32 cellular contexts compared by ENCODE assay signal in the genomic region with DNA sequence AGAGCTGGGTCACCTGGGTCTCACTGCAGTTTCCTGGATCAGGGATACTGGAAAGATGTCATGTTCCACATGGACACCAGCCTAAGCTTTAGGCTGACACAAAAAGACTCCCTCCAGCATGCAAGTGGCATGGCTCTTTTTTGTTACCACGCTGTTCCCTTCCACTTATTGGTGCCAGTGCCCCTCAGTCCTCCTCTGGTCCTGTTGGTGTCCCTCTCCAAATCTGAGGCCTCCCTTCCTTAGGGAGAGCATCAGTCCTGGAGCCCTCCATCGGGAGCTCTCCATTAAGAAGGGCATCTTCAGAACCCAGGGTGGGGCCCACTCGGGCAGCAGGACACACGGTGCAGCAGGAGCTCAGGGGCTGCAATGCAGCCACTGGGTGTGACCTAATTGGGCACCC.
"Had no signal": no experiment of that assay in that cellular context is flagged by ENCODE, and none has a peak within 500 bp of the region (broad histone marks: within the 10 kb centered on the region; RNA-seq: fewer than 3 reads in every experiment).

No MANE protein-coding gene starts in this region.

- H3K27ac Mint-ChIP-seq: activated CD4-positive, alpha-beta memory T cell treated with anti-CD3 and anti-CD28 coated beads for 36 hours; activated CD4-positive, alpha-beta T cell treated with anti-CD3 and anti-CD28 coated beads for 36 hours; activated CD4-positive, alpha-beta T cell treated with anti-CD3 and anti-CD28 coated beads, Interleukin-2, amount 10 ng/mL, durations not matched to agents 24 days and 14 days; activated CD8-positive, alpha-beta memory T cell treated with anti-CD3 and anti-CD28 coated beads, Interleukin-2, amount 10 ng/mL, durations not matched to agents 7 days and 5 days; activated CD8-positive, alpha-beta T cell treated with anti-CD3 and anti-CD28 coated beads, Interleukin-2, amount 10 ng/mL, durations not matched to agents 7 days and 5 days; activated naive CD4-positive, alpha-beta T cell treated with anti-CD3 and anti-CD28 coated beads for 36 hours; activated naive CD4-positive, alpha-beta T cell treated with anti-CD3 and anti-CD28 coated beads, Interleukin-2, amount 50 U/mL, for 24 hours; activated naive CD8-positive, alpha-beta T cell treated with anti-CD3 and anti-CD28 coated beads for 36 hours; activated naive CD8-positive, alpha-beta T cell treated with anti-CD3 and anti-CD28 coated beads, Interleukin-2, amount 50 U/mL, for 24 hours; activated T-helper 1 cell treated with anti-CD3 and anti-CD28 coated beads, Interleukin-12 subunit alpha, Interleukin-12 subunit beta, Interleukin-2, Interleukin-4 antibody, amounts not matched to agents 30 ng/mL and 10 ng/mL and 1 ng/mL, durations not matched to agents 14 hours and 24 hours and 36 hours; activated T-helper 2 cell treated with anti-CD3 and anti-CD28 coated beads, Interferon-gamma antibody, Interleukin-2, Interleukin-4, amounts not matched to agents 10 μg/mL and 5 μg/mL and 100 μg/mL, durations not matched to agents 14 hours and 24 hours and 36 hours; endodermal cell had no signal

- H3K4me1 Mint-ChIP-seq: activated CD4-positive, alpha-beta T cell treated with anti-CD3 and anti-CD28 coated beads for 36 hours; activated CD4-positive, alpha-beta T cell treated with anti-CD3 and anti-CD28 coated beads, Interleukin-2, amount 10 ng/mL, durations not matched to agents 24 days and 14 days; activated CD8-positive, alpha-beta memory T cell treated with anti-CD3 and anti-CD28 coated beads, Interleukin-2, amount 10 ng/mL, durations not matched to agents 7 days and 5 days; activated naive CD4-positive, alpha-beta T cell treated with anti-CD3 and anti-CD28 coated beads, Interleukin-2, amount 50 U/mL, for 24 hours; activated naive CD8-positive, alpha-beta T cell treated with anti-CD3 and anti-CD28 coated beads for 36 hours; activated naive CD8-positive, alpha-beta T cell treated with anti-CD3 and anti-CD28 coated beads, Interleukin-2, amount 50 U/mL, for 24 hours had no signal

- H3K36me3 Mint-ChIP-seq: activated CD4-positive, alpha-beta memory T cell treated with anti-CD3 and anti-CD28 coated beads for 36 hours; activated CD8-positive, alpha-beta memory T cell treated with anti-CD3 and anti-CD28 coated beads, Interleukin-2, amount 10 ng/mL, durations not matched to agents 7 days and 5 days; activated naive CD4-positive, alpha-beta T cell treated with anti-CD3 and anti-CD28 coated beads, Interleukin-2, amount 50 U/mL, for 24 hours; activated naive CD8-positive, alpha-beta T cell treated with anti-CD3 and anti-CD28 coated beads for 36 hours had no signal

- H3K27me3 ChIP-seq: adrenal gland, body of pancreas, cardiac muscle cell, colonic mucosa, gastrocnemius medialis had no signal

- H3K4me3 Mint-ChIP-seq: activated CD4-positive, alpha-beta memory T cell treated with anti-CD3 and anti-CD28 coated beads for 36 hours; activated CD4-positive, alpha-beta T cell treated with anti-CD3 and anti-CD28 coated beads for 36 hours; activated CD4-positive, alpha-beta T cell treated with anti-CD3 and anti-CD28 coated beads, Interleukin-2, amount 10 ng/mL, durations not matched to agents 24 days and 14 days; activated CD8-positive, alpha-beta memory T cell treated with anti-CD3 and anti-CD28 coated beads, Interleukin-2, amount 10 ng/mL, durations not matched to agents 7 days and 5 days; activated CD8-positive, alpha-beta T cell treated with anti-CD3 and anti-CD28 coated beads, Interleukin-2, amount 10 ng/mL, durations not matched to agents 7 days and 5 days; activated naive CD4-positive, alpha-beta T cell treated with anti-CD3 and anti-CD28 coated beads for 36 hours; activated naive CD4-positive, alpha-beta T cell treated with anti-CD3 and anti-CD28 coated beads, Interleukin-2, amount 50 U/mL, for 24 hours; activated naive CD8-positive, alpha-beta T cell treated with anti-CD3 and anti-CD28 coated beads for 36 hours; activated naive CD8-positive, alpha-beta T cell treated with anti-CD3 and anti-CD28 coated beads, Interleukin-2, amount 50 U/mL, for 24 hours; activated T-helper 1 cell treated with anti-CD3 and anti-CD28 coated beads, Interleukin-12 subunit alpha, Interleukin-12 subunit beta, Interleukin-2, Interleukin-4 antibody, amounts not matched to agents 30 ng/mL and 10 ng/mL and 1 ng/mL, durations not matched to agents 14 hours and 24 hours and 36 hours; endodermal cell had no signal

- H3K27ac ChIP-seq: adrenal gland, body of pancreas, cardiac muscle cell, colonic mucosa, gastrocnemius medialis had no signal

- ATAC-seq: activated CD4-positive, alpha-beta T cell treated with anti-CD3 and anti-CD28 coated beads for 36 hours; activated CD8-positive, alpha-beta memory T cell treated with anti-CD3 and anti-CD28 coated beads, Interleukin-2, amount 10 ng/mL, durations not matched to agents 7 days and 5 days; activated CD8-positive, alpha-beta T cell treated with anti-CD3 and anti-CD28 coated beads, Interleukin-2, amount 10 ng/mL, durations not matched to agents 7 days and 5 days; activated naive CD8-positive, alpha-beta T cell treated with anti-CD3 and anti-CD28 coated beads, Interleukin-2, amount 50 U/mL, for 24 hours; body of pancreas; esophagus mucosa; gastrocnemius medialis had no signal

- H3K9me3 ChIP-seq: adrenal gland, body of pancreas, colonic mucosa, gastrocnemius medialis had no signal

- H3K9me3 Mint-ChIP-seq: activated CD4-positive, alpha-beta T cell treated with anti-CD3 and anti-CD28 coated beads, Interleukin-2, amount 10 ng/mL, durations not matched to agents 24 days and 14 days; activated naive CD4-positive, alpha-beta T cell treated with anti-CD3 and anti-CD28 coated beads for 36 hours; activated naive CD4-positive, alpha-beta T cell treated with anti-CD3 and anti-CD28 coated beads, Interleukin-2, amount 50 U/mL, for 24 hours; activated T-helper 1 cell treated with anti-CD3 and anti-CD28 coated beads, Interleukin-12 subunit alpha, Interleukin-12 subunit beta, Interleukin-2, Interleukin-4 antibody, amounts not matched to agents 30 ng/mL and 10 ng/mL and 1 ng/mL, durations not matched to agents 14 hours and 24 hours and 36 hours; activated T-helper 2 cell treated with anti-CD3 and anti-CD28 coated beads, Interferon-gamma antibody, Interleukin-2, Interleukin-4, amounts not matched to agents 10 μg/mL and 5 μg/mL and 100 μg/mL, durations not matched to agents 14 hours and 24 hours and 36 hours; endodermal cell had no signal

- H3K4me1 ChIP-seq: body of pancreas, colonic mucosa, gastrocnemius medialis had no signal

- DNase-seq: activated CD4-positive, alpha-beta memory T cell treated with anti-CD3 and anti-CD28 coated beads for 36 hours; activated CD4-positive, alpha-beta T cell treated with anti-CD3 and anti-CD28 coated beads for 36 hours; activated CD4-positive, alpha-beta T cell treated with anti-CD3 and anti-CD28 coated beads, Interleukin-2, amount 10 ng/mL, durations not matched to agents 24 days and 14 days; activated CD4-positive, CD25-positive, alpha-beta regulatory T cell; activated CD4-positive, CD25-positive, alpha-beta regulatory T cell treated with anti-CD3 and anti-CD28 coated beads, Interleukin-2, amount 50 U/mL, for 72 hours; activated CD8-positive, alpha-beta memory T cell treated with anti-CD3 and anti-CD28 coated beads, Interleukin-2, amount 10 ng/mL, durations not matched to agents 7 days and 5 days; activated CD8-positive, alpha-beta memory T cell treated with anti-CD3 and anti-CD28 coated beads, Interleukin-2, amount 50 U/mL, for 4 hours; activated CD8-positive, alpha-beta T cell treated with anti-CD3 and anti-CD28 coated beads, Interleukin-2, amount 10 ng/mL, durations not matched to agents 7 days and 5 days; activated effector memory CD4-positive, alpha-beta T cell treated with anti-CD3 and anti-CD28 coated beads, Interleukin-2, amount 50 U/mL, for 16 hours; activated naive CD4-positive, alpha-beta T cell treated with anti-CD3 and anti-CD28 coated beads for 36 hours; activated naive CD8-positive, alpha-beta T cell treated with anti-CD3 and anti-CD28 coated beads for 36 hours; activated naive CD8-positive, alpha-beta T cell treated with anti-CD3 and anti-CD28 coated beads, Interleukin-2, amount 50 U/mL, for 24 hours; activated T-cell treated with anti-CD3 and anti-CD28 coated beads, Interleukin-2, amount 50 U/mL, for 1 hour; activated T-cell treated with anti-CD3 and anti-CD28 coated beads, Interleukin-2, amount 50 U/mL, for 48 hours; adrenal gland; amygdala; aorta; body of pancreas; central memory CD4-positive, alpha-beta T cell; cerebellar nuclear complex; colonic mucosa; effector memory CD4-positive, alpha-beta T cell; endodermal cell; foreskin fibroblast; gastrocnemius medialis; glutamatergic neuron; T-helper 2 cell had no signal

- H3K36me3 ChIP-seq: cardiac muscle cell, colonic mucosa, gastrocnemius medialis had no signal

- H3K4me3 ChIP-seq: adrenal gland, body of pancreas, cardiac muscle cell, colonic mucosa, gastrocnemius medialis had no signal
